2 cellular contexts compared by ENCODE assay signal in the genomic region with DNA sequence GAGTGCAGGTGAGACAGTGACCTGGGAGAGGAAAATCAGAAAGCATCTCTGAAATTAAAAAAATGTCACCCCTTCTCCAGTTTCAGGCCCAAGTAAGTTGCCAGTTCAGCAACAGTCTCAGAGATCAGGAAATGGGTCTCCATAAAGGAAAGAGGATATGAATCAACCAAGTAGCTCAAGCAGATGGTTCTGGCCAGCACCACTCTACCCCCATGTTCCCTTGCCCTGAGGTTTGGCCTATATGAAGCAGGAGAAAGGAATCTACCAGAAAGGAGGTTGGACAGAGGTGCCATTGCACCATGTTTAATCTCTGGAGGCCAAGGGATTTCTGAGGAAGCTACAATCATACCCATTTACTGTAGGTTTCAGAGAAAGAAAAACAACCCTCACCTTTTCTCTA.
TF ChIP-seq lines count a peak whose summit lies in the region.

No MANE protein-coding gene starts in this region.

TF ChIP-seq in IMR-90, 13 proteins besides CTCF, POLR2A, EP300 and RAD21:
- peak; percentile 20; the same call in 1 of the 2 replicates for TF ChIP-seq CEBPB (IDR thresholded peaks at IDR 0.05; ENCODE audit: low read depth, low read length)
- TF ChIP-seq BHLHE40 (IDR thresholded peaks at IDR 0.05; ENCODE audit: low read depth, low read length): no peak

TF ChIP-seq in endothelial cell of umbilical vein, 7 proteins besides CTCF, POLR2A, EP300 and RAD21:
- TF ChIP-seq POLR2AphosphoS5 (IDR thresholded peaks at IDR 0.05; ENCODE audit: insufficient read depth, low read depth, low read length): peak; percentile 67
- TF ChIP-seq FOS (IDR thresholded peaks at IDR 0.05; ENCODE audit: borderline replicate concordance, insufficient read depth, low read length): peak; percentile 83
- peak; percentile 16 for TF ChIP-seq GATA2 (IDR thresholded peaks at IDR 0.05; ENCODE audit: insufficient read depth, insufficient read length, low read depth, low read length)
- TF ChIP-seq, protein P1, sequence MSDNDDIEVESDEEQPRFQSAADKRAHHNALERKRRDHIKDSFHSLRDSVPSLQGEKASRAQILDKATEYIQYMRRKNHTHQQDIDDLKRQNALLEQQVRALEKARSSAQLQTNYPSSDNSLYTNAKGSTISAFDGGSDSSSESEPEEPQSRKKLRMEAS (IDR thresholded peaks at IDR 0.05; ENCODE audit: insufficient read depth, insufficient read length): no peak
- TF ChIP-seq MYC (IDR thresholded peaks at IDR 0.05; ENCODE audit: low read depth, low read length): no peak
- peak; percentile 51 for TF ChIP-seq JUN (IDR thresholded peaks at IDR 0.05; ENCODE audit: borderline replicate concordance, insufficient read depth, insufficient read length, low read depth)
- no peak for TF ChIP-seq EZH2 (IDR thresholded peaks at IDR 0.05; ENCODE audit: borderline replicate concordance, low read depth, low read length, severe bottlenecking)
TF ChIP-seq in endothelial cell of umbilical vein: peak in this region for 4.
